In the genomic region with DNA sequence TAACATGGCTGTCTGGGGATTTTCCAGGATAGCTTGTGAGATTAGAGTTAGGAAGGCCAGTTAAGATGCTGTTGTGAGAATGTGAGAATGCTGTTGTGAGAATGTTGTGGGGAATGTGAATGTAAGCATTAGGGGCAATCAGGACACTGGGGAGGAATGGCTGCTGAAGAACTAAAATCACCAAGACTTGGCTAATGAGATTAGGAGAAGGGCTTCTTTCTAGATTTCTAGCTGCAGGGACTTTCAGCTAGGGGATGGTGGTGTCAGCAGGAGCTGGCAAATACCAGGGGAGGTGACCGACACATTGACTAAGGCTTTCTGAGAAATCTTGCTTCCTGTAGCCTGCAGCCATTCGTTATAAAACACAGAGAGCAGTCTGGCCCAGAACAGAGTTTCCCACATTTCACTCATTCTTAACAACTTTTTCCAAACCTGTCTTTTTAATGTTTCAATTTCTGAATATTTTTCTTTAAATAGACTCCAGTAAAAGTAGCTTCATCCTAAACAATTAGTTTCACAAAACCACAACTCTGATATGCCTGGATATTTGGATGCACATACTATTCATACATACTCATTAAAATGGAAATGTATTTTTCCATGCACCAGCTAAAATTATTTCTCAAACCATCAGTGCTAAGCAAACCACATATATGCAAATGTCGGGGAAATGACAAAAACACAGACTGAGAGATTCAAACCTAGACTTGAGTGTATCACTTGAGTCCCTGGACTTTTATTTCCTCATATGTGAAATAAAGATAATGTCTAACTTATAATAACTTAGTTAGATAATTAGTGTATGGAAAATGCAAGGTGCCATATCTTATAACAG, we compare ENCODE assay signal across 9 cellular contexts.
DNase-seq lines count a peak whose midpoint lies in the region; ATAC-seq and TF ChIP-seq lines count a peak whose summit lies in the region.
"Had no signal": no experiment of that assay in that cellular context is flagged by ENCODE, and none has a peak within 500 bp of the region (broad histone marks: within the 10 kb centered on the region; RNA-seq: fewer than 3 reads in every experiment).

No MANE protein-coding gene starts in this region.

- peak overlapping the region; percentile 52 for H2AFZ ChIP-seq in osteoblast (ENCODE audit: low read length)

- H3K9me3 Mint-ChIP-seq in activated CD4-positive, alpha-beta T cell treated with anti-CD3 and anti-CD28 coated beads for 36 hours (ENCODE audit: low read depth), result no peaks in the 10 kb centered on the region
- H3K9me3 Mint-ChIP-seq in nephron progenitor cell, result no peaks in the 10 kb centered on the region

- H3K36me3 ChIP-seq in osteoblast (ENCODE audit: insufficient read depth, low read length), result no peaks in the 10 kb centered on the region
- H3K36me3 ChIP-seq: prostate gland had no signal

- CTCF ChIA-PET in activated CD4-positive, alpha-beta T cell treated with anti-CD3 and anti-CD28 coated beads for 36 hours (lab: Charles Lee), result interaction anchor here (0.6 kb wide), 1 partner anchor 49 kb away, joined by 3 read pairs; no protein-coding TSS in a partner anchor

- no peaks in the 10 kb centered on the region for H4K20me1 ChIP-seq in osteoblast (ENCODE audit: insufficient read depth, low read length)

- no peaks in the 10 kb centered on the region for H3K27me3 ChIP-seq in osteoblast (ENCODE audit: insufficient read depth, low read length)

- H3K9me3 ChIP-seq in osteoblast (ENCODE audit: low read depth, low read length), result no peaks in the 10 kb centered on the region
- H3K9me3 ChIP-seq: prostate gland had no signal

- H3K36me3 Mint-ChIP-seq in activated CD4-positive, alpha-beta T cell treated with anti-CD3 and anti-CD28 coated beads for 36 hours (ENCODE audit: low read depth), result no peaks in the 10 kb centered on the region
- H3K36me3 Mint-ChIP-seq in nephron progenitor cell (ENCODE audit: low read depth), result no peaks in the 10 kb centered on the region

- H3K27ac ChIP-seq in osteoblast (ENCODE audit: low read depth, low read length), result peak overlapping the region; percentile 57
- H3K27ac ChIP-seq: prostate gland had no signal

- no peak overlapping the region for H3K27ac Mint-ChIP-seq in activated CD4-positive, alpha-beta T cell treated with anti-CD3 and anti-CD28 coated beads for 36 hours
- H3K27ac Mint-ChIP-seq in nephron progenitor cell, result no peak overlapping the region

- H3K27me3 Mint-ChIP-seq in activated CD4-positive, alpha-beta T cell treated with anti-CD3 and anti-CD28 coated beads for 36 hours, result peaks cover 28% of the 10 kb centered on the region
- no peaks in the 10 kb centered on the region for H3K27me3 Mint-ChIP-seq in nephron progenitor cell (ENCODE audit: low read depth, poor library complexity)

- intact Hi-C loops in activated CD4-positive, alpha-beta T cell treated with anti-CD3 and anti-CD28 coated beads for 36 hours (cut with DNase I, micrococcal nuclease), result loop anchor here (5.0 to 10.0 kb wide), 6 partner anchors 165 to 525 kb away; partner anchors contain the start of gene TEX48 (in 1 of the 2)

- peak; percentile 27 for DNase-seq in activated CD4-positive, alpha-beta T cell treated with anti-CD3 and anti-CD28 coated beads for 36 hours
- DNase-seq in activated CD4-positive, alpha-beta T cell treated with anti-CD3 and anti-CD28 coated beads, Interleukin-2, amount 50 U/mL, for 4 hours, result no peak
- DNase-seq in NCI-H226 (peak; percentile 24), osteoblast (ENCODE audit: insufficient read length, low spot score, missing footprints) (no peak), nephron progenitor cell (no peak), Ammon's horn (ENCODE audit: low spot score) (no peak)

- peak; percentile 24 for ATAC-seq in activated CD4-positive, alpha-beta T cell treated with anti-CD3 and anti-CD28 coated beads for 36 hours
- ATAC-seq in HG02588 (IDR thresholded peaks at IDR 0.05; ENCODE audit: unreplicated experiment) (peak; percentile 37), esophagus mucosa (no peak)

- TF ChIP-seq CTCF in osteoblast (IDR thresholded peaks at IDR 0.05; ENCODE audit: extremely low read depth, low read depth, low read length) (no peak), nephron progenitor cell (IDR thresholded peaks at IDR 0.05) (no peak)

- POLR2A ChIA-PET in activated CD4-positive, alpha-beta T cell treated with anti-CD3 and anti-CD28 coated beads for 36 hours (lab: Charles Lee), result interaction anchor here (0.6 kb wide), 1 partner anchor 164 kb away, joined by 4 read pairs; no protein-coding TSS in a partner anchor

- peak overlapping the region; percentile 12 for H3K4me2 ChIP-seq in osteoblast (ENCODE audit: insufficient read depth, low read length)

- H3K4me1 ChIP-seq in osteoblast (ENCODE audit: insufficient read depth, low read length), result peaks cover 81% of the 10 kb centered on the region
- H3K4me1 ChIP-seq: prostate gland had no signal

- peaks cover 39% of the 10 kb centered on the region for H3K4me1 Mint-ChIP-seq in activated CD4-positive, alpha-beta T cell treated with anti-CD3 and anti-CD28 coated beads for 36 hours
- peaks cover 36% of the 10 kb centered on the region for H3K4me1 Mint-ChIP-seq in nephron progenitor cell

- no peak overlapping the region for H3K4me3 Mint-ChIP-seq in activated CD4-positive, alpha-beta T cell treated with anti-CD3 and anti-CD28 coated beads for 36 hours
- H3K4me3 Mint-ChIP-seq in nephron progenitor cell, result no peak overlapping the region

- no peaks in the 10 kb centered on the region for H3K79me2 ChIP-seq in osteoblast (ENCODE audit: insufficient read depth, low read length)

- H3K4me3 ChIP-seq in osteoblast (ENCODE audit: insufficient read depth, low read length), result no peak overlapping the region
- H3K4me3 ChIP-seq: prostate gland had no signal

Comparison
In these comparisons a context has a peak if more than half of its experiments do, and no peak if none do; other contexts are left out.
1. DNase-seq: peak in activated CD4-positive, alpha-beta T cell treated with anti-CD3 and anti-CD28 coated beads for 36 hours (single experiment) and NCI-H226 (single experiment); none in activated CD4-positive, alpha-beta T cell treated with anti-CD3 and anti-CD28 coated beads, Interleukin-2, amount 50 U/mL, for 4 hours (0 of 2), osteoblast (single experiment), nephron progenitor cell (single experiment) and Ammon's horn (single experiment).